ENCODE assay signal across 8 cellular contexts in genomic region chr14:62691613-62692489, GRCh38.
DNase-seq lines count a peak whose midpoint lies in the region; ATAC-seq and TF ChIP-seq lines count a peak whose summit lies in the region.

No MANE protein-coding gene starts in this region.

- no peaks in the 10 kb centered on the region for H3K9me3 ChIP-seq in Caco-2

- POLR2A ChIA-PET in Caco-2 (lab: Charles Lee) = interaction anchor here (0.5 kb wide), 1 partner anchor 216 kb away, joined by 8 read pairs; no protein-coding TSS in a partner anchor

- H3K27me3 Mint-ChIP-seq in Caco-2 (ENCODE audit: insufficient read depth, unreplicated experiment) (no peaks in the 10 kb centered on the region), natural killer cell (ENCODE audit: low read depth in 2 of 2) (no peaks in the 10 kb centered on the region)

- H3K4me1 Mint-ChIP-seq in Caco-2 (ENCODE audit: low read depth, unreplicated experiment) (peaks cover 40% of the 10 kb centered on the region), natural killer cell (no peaks in the 10 kb centered on the region)

- no TSS peak for BruUV-seq in Caco-2 (replicated peaks; lab: Mats Ljungman, UMichigan)

- CTCF ChIA-PET in Caco-2 (lab: Charles Lee) = no interaction called here

- DNase-seq in Caco-2 (peak; percentile 82 to 84), NCI-H1694 (lab: John Stamatoyannopoulos, UW) (peak; percentile 47), T47D (ENCODE audit: low read depth in 1 of 2, low spot score in 1 of 2) (peak; percentile 40 to 88), myocyte (ENCODE audit: low read depth) (peak; percentile 10), GM20000 (ENCODE audit: low spot score) (no peak), natural killer cell (no peak), globus pallidus (ENCODE audit: low spot score) (no peak)

- H3K36me3 Mint-ChIP-seq in Caco-2 (ENCODE audit: insufficient read depth, unreplicated experiment) = peaks cover 12% of the 10 kb centered on the region
- no peaks in the 10 kb centered on the region for H3K36me3 Mint-ChIP-seq in natural killer cell

- TF ChIP-seq CTCF in Caco-2 (IDR thresholded peaks at IDR 0.05; ENCODE audit: insufficient read depth in 1 of 2, low read depth in 1 of 2, low read length in 1 of 2, severe bottlenecking in 1 of 2, unreplicated experiment in 1 of 2) = no peak
- TF ChIP-seq CTCF in GM20000 (IDR thresholded peaks at IDR 0.05; ENCODE audit: extremely low read depth, missing control alignments) = no peak
- no peak for TF ChIP-seq CTCF in natural killer cell (IDR thresholded peaks at IDR 0.05)

- H3K4me1 ChIP-seq in Caco-2 = peaks cover 69% of the 10 kb centered on the region

- no peaks in the 10 kb centered on the region for H3K27me3 ChIP-seq in Caco-2 (replicated peaks; ENCODE audit: control insufficient read depth, insufficient read depth, low read length)

- ATAC-seq in natural killer cell (no peak), HG03460 (IDR thresholded peaks at IDR 0.05; ENCODE audit: unreplicated experiment) (no peak)

- intact Hi-C loops in Caco-2 (cut with micrococcal nuclease; ENCODE audit: unreplicated experiment) (loop anchor here (1.0 to 10.0 kb wide), 4 partner anchors 29 to 343 kb away; no protein-coding TSS in a partner anchor), natural killer cell (cut with micrococcal nuclease) (no loop called here)

- peak overlapping the region; percentile 94 for H3K27ac Mint-ChIP-seq in Caco-2 (ENCODE audit: unreplicated experiment)
- no peak overlapping the region for H3K27ac Mint-ChIP-seq in natural killer cell

- in situ Hi-C loops in T47D (cut with HindIII; ENCODE audit: low pct_unique_long_range_greater_than_20kb, low sequenced_read_pairs) = no loop called here

- H3K4me3 ChIP-seq in Caco-2 (ENCODE audit: low read depth, low read length) = no peak overlapping the region

- H3K36me3 ChIP-seq in Caco-2 (ENCODE audit: control insufficient read depth, insufficient read depth, low read length) = no peaks in the 10 kb centered on the region

- H3K4me3 Mint-ChIP-seq in Caco-2 (ENCODE audit: unreplicated experiment) (peak overlapping the region; percentile 47), natural killer cell (no peak overlapping the region)

- H3K9me3 Mint-ChIP-seq in Caco-2 (ENCODE audit: unreplicated experiment) (peaks cover 13% of the 10 kb centered on the region), natural killer cell (peaks cover 1 to 11% of the 10 kb centered on the region in 2 donors)

Comparison
In these comparisons a context has a peak if more than half of its experiments do, and no peak if none do; other contexts are left out.
1. DNase-seq: peak in Caco-2 (2 of 2), NCI-H1694 (single experiment), T47D (2 of 2) and myocyte (single experiment); none in GM20000 (single experiment), natural killer cell (single experiment) and globus pallidus (single experiment).